In genomic region chr20:33005132-33005566, GRCh38 we compare ENCODE assay signal across 2 cellular contexts.
TF ChIP-seq lines count a peak whose summit lies in the region.

No MANE protein-coding gene starts in this region.

TF ChIP-seq in H1, 55 proteins besides CTCF, POLR2A, EP300 and RAD21:
- TF ChIP-seq RFX5 (IDR thresholded peaks at IDR 0.05; ENCODE audit: borderline replicate concordance, low read depth, low read length) (no peak), HDAC6 (IDR thresholded peaks at IDR 0.05; ENCODE audit: low read depth, low read length) (no peak), PHF8 (conservative IDR thresholded peaks at IDR 0.05; ENCODE audit: low read depth, low read length) (no peak), CHD1 (IDR thresholded peaks at IDR 0.05; ENCODE audit: low read depth, low read length) (no peak), POLR2AphosphoS5 (IDR thresholded peaks at IDR 0.05; ENCODE audit: low read depth, low read length) (no peak), KDM1A (IDR thresholded peaks at IDR 0.05; ENCODE audit: borderline replicate concordance, low read length) (no peak), CHD2 (IDR thresholded peaks at IDR 0.05; ENCODE audit: low read length) (no peak), CTBP2 (IDR thresholded peaks at IDR 0.05; ENCODE audit: borderline replicate concordance, insufficient read depth, insufficient read length, low read length) (no peak), SAP30 (IDR thresholded peaks at IDR 0.05; ENCODE audit: insufficient read depth, insufficient replicate concordance, low read length) (no peak), YY1 (IDR thresholded peaks at IDR 0.05; ENCODE audit: low read depth, low read length) (no peak), SP1 (IDR thresholded peaks at IDR 0.05; ENCODE audit: low read depth, low read length) (no peak), POU5F1 (IDR thresholded peaks at IDR 0.05; ENCODE audit: low read depth, low read length) (no peak), CHD7 (IDR thresholded peaks at IDR 0.05; ENCODE audit: insufficient replicate concordance, low read length) (no peak), CREB1 (IDR thresholded peaks at IDR 0.05) (no peak)
- TF ChIP-seq, protein P1, sequence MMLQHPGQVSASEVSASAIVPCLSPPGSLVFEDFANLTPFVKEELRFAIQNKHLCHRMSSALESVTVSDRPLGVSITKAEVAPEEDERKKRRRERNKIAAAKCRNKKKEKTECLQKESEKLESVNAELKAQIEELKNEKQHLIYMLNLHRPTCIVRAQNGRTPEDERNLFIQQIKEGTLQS (IDR thresholded peaks at IDR 0.05; ENCODE audit: insufficient read depth, low read depth, low read length) = no peak
TF ChIP-seq in H1: peak in this region for 0.

TF ChIP-seq in HEK293T, 16 proteins besides CTCF, POLR2A, EP300 and RAD21:
- no peak for TF ChIP-seq FOXM1 (IDR thresholded peaks at IDR 0.05; ENCODE audit: borderline replicate concordance)
- TF ChIP-seq SP1 (IDR thresholded peaks at IDR 0.05) = no peak
- TF ChIP-seq ZNF384 (IDR thresholded peaks at IDR 0.05) = no peak
- TF ChIP-seq, protein P2, sequence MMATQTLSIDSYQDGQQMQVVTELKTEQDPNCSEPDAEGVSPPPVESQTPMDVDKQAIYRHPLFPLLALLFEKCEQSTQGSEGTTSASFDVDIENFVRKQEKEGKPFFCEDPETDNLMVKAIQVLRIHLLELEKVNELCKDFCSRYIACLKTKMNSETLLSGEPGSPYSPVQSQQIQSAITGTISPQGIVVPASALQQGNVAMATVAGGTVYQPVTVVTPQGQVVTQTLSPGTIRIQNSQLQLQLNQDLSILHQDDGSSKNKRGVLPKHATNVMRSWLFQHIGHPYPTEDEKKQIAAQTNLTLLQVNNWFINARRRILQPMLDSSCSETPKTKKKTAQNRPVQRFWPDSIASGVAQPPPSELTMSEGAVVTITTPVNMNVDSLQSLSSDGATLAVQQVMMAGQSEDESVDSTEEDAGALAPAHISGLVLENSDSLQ (IDR thresholded peaks at IDR 0.05) = no peak
- no peak for TF ChIP-seq LEF1 (IDR thresholded peaks at IDR 0.05; ENCODE audit: borderline replicate concordance)
- TF ChIP-seq CTBP1 (IDR thresholded peaks at IDR 0.05; ENCODE audit: borderline replicate concordance) = no peak
- no peak for TF ChIP-seq L3MBTL2 (conservative IDR thresholded peaks at IDR 0.05)
- TF ChIP-seq FOXA1 (IDR thresholded peaks at IDR 0.05) = no peak
- no peak for TF ChIP-seq BHLHE40 (IDR thresholded peaks at IDR 0.05; ENCODE audit: borderline replicate concordance)
- no peak for TF ChIP-seq NFRKB (IDR thresholded peaks at IDR 0.05)
- no peak for TF ChIP-seq FOXK2 (IDR thresholded peaks at IDR 0.05)
- no peak for TF ChIP-seq ARNT (IDR thresholded peaks at IDR 0.05)
